ENCODE assay signal across 28 cellular contexts in the genomic region with DNA sequence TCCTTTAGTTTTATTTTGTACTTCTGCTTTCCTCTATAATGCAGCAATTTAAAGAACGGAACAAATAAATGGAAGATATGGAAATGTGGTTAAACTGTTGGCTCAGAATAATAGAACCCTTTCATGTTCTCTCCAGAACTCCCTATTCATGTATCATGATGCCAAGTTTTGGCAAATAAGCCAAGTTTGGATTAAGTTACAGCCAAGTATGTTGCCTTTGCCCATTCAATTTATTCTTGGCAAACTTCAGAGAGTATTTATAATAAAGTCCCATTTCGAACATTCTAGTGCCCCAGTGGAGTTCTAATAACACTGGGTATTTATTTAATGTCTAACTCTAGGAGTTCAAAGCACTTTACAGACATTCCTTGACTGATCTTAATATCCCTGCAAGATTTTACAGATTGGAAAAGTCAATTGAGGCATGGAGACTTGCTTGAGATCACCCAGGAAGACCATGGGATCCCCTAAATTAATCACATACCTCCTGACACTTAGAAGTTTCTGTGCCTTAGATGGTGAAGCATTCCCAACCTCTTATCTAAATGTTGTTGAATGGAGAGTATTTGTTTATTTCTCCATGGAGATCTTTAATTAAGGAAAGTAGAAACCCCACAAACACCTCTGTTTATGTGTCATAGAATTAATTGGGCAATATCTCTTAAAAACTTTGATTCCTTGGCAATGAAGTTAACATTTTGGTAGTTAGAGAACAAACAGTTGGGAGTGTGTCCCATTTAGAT.
DNase-seq lines count a peak whose midpoint lies in the region; ATAC-seq, FAIRE-seq and TF ChIP-seq lines count a peak whose summit lies in the region.
"Had no signal": no experiment of that assay in that cellular context is flagged by ENCODE, and none has a peak within 500 bp of the region (broad histone marks: within the 10 kb centered on the region; RNA-seq: fewer than 3 reads in every experiment).

No MANE protein-coding gene starts in this region.

- no peaks in the 10 kb centered on the region for H3K9me3 ChIP-seq in astrocyte (ENCODE audit: insufficient read depth, low read depth, low read length)
- H3K9me3 ChIP-seq: MG63, spleen, tibial artery had no signal

- H3K4me3 Mint-ChIP-seq in astrocyte (ENCODE audit: unreplicated experiment) (no peak overlapping the region), osteocyte (ENCODE audit: unreplicated experiment) (no peak overlapping the region)
- H3K4me3 Mint-ChIP-seq in activated CD8-positive, alpha-beta T cell treated with anti-CD3 and anti-CD28 coated beads for 36 hours = no peak overlapping the region
- H3K4me3 Mint-ChIP-seq: activated CD4-positive, alpha-beta memory T cell treated with anti-CD3 and anti-CD28 coated beads, Interleukin-2, amount 10 ng/mL, durations not matched to agents 7 days and 5 days; CD4-positive, CD25-positive, alpha-beta regulatory T cell; neural crest cell; WTC11 had no signal

- H3K79me2 ChIP-seq in astrocyte (ENCODE audit: insufficient read depth, low read length) = no peaks in the 10 kb centered on the region

- no peaks in the 10 kb centered on the region for H3K27me3 ChIP-seq in astrocyte (ENCODE audit: insufficient read depth, low read length)
- H3K27me3 ChIP-seq: MG63, tibial artery had no signal

- peaks cover 17% of the 10 kb centered on the region for H3K4me1 ChIP-seq in astrocyte (ENCODE audit: insufficient read depth, low read length)
- H3K4me1 ChIP-seq: spleen had no signal

- H3K4me1 Mint-ChIP-seq in astrocyte (ENCODE audit: low read depth, unreplicated experiment) (peaks cover 22% of the 10 kb centered on the region), osteocyte (ENCODE audit: unreplicated experiment) (peaks cover 54% of the 10 kb centered on the region)
- H3K4me1 Mint-ChIP-seq in activated CD8-positive, alpha-beta T cell treated with anti-CD3 and anti-CD28 coated beads for 36 hours (ENCODE audit: low read depth) = no peaks in the 10 kb centered on the region
- H3K4me1 Mint-ChIP-seq: activated CD4-positive, alpha-beta memory T cell treated with anti-CD3 and anti-CD28 coated beads, Interleukin-2, amount 10 ng/mL, durations not matched to agents 7 days and 5 days; CD4-positive, CD25-positive, alpha-beta regulatory T cell had no signal

- CTCF ChIA-PET in activated CD8-positive, alpha-beta T cell treated with anti-CD3 and anti-CD28 coated beads for 36 hours (lab: Charles Lee) = no interaction called here

- no peak overlapping the region for H2AFZ ChIP-seq in astrocyte (ENCODE audit: low read depth, low read length)

- no peak overlapping the region for H3K4me3 ChIP-seq in astrocyte (ENCODE audit: insufficient read depth, low read depth, low read length)
- H3K4me3 ChIP-seq in fibroblast of the aortic adventitia (ENCODE audit: low read depth, low read length) = no peak overlapping the region
- H3K4me3 ChIP-seq: MG63, spleen, tibial artery had no signal

- DNase-seq in DMS79 treated with DMSO at 0.1 percent for 48 hours (lab: John Stamatoyannopoulos, UW) = peak; percentile 29
- DNase-seq in astrocyte (ENCODE audit: low read depth) = peak; percentile 64
- DNase-seq in fibroblast of the aortic adventitia (ENCODE audit: low read depth) = peak; percentile 73
- no peak for DNase-seq in osteocyte (ENCODE audit: extremely low spot score, unreplicated experiment)
- DNase-seq in activated CD8-positive, alpha-beta T cell treated with anti-CD3 and anti-CD28 coated beads for 36 hours = no peak
- no peak for DNase-seq in cerebellar cortex (ENCODE audit: low spot score)
- DNase-seq in posterior vena cava (ENCODE audit: low spot score) = no peak
- no peak for DNase-seq in NCI-H82 (lab: John Stamatoyannopoulos, UW)
- DNase-seq: amniotic stem cell; CD4-positive, CD25-positive, alpha-beta regulatory T cell; cerebellar nuclear complex; DMS153; erythroblast; GDM1; H7; MG63; NCI-H1436 treated with DMSO at 0.1 percent for 48 hours; NCI-H526 treated with DMSO at 0.1 percent for 48 hours; Right ventricle myocardium superior; spleen; stimulated activated CD4-positive, alpha-beta T cell treated with anti-CD3 and anti-CD28 coated beads, Interleukin-4, amount 100 ng/mL, for 4 hours; stimulated activated naive CD8-positive, alpha-beta T cell treated with anti-CD3 and anti-CD28 coated beads, Interleukin-15, Interleukin-2, amounts not matched to agents 100 U/mL and 50 U/mL, for 24 hours; T1000; tibial artery had no signal

- H3K27ac Mint-ChIP-seq in astrocyte (ENCODE audit: unreplicated experiment) (no peak overlapping the region), osteocyte (ENCODE audit: unreplicated experiment) (peak overlapping the region; percentile 63)
- no peak overlapping the region for H3K27ac Mint-ChIP-seq in activated CD8-positive, alpha-beta T cell treated with anti-CD3 and anti-CD28 coated beads for 36 hours
- H3K27ac Mint-ChIP-seq: activated CD4-positive, alpha-beta memory T cell treated with anti-CD3 and anti-CD28 coated beads, Interleukin-2, amount 10 ng/mL, durations not matched to agents 7 days and 5 days; CD4-positive, CD25-positive, alpha-beta regulatory T cell; WTC11 had no signal

- intact Hi-C loops in activated CD8-positive, alpha-beta T cell treated with anti-CD3 and anti-CD28 coated beads for 36 hours (cut with micrococcal nuclease) = no loop called here
- intact Hi-C loops in posterior vena cava (cut with DNase I) = no loop called here

- peaks cover 4% of the 10 kb centered on the region for H3K27me3 Mint-ChIP-seq in astrocyte (ENCODE audit: low read depth, unreplicated experiment)
- H3K27me3 Mint-ChIP-seq in osteocyte (ENCODE audit: unreplicated experiment) = peaks cover 6% of the 10 kb centered on the region
- H3K27me3 Mint-ChIP-seq in activated CD8-positive, alpha-beta T cell treated with anti-CD3 and anti-CD28 coated beads for 36 hours = peaks cover 15% of the 10 kb centered on the region

- TF ChIP-seq CTCF in astrocyte (IDR thresholded peaks at IDR 0.05; ENCODE audit: insufficient read depth, low read depth, low read length) (no peak), fibroblast of the aortic adventitia (IDR thresholded peaks at IDR 0.05; ENCODE audit: insufficient read depth, low read length) (no peak), osteocyte (IDR thresholded peaks at IDR 0.05) (no peak)
- no peak for TF ChIP-seq CTCF in activated CD8-positive, alpha-beta T cell treated with anti-CD3 and anti-CD28 coated beads for 36 hours (IDR thresholded peaks at IDR 0.05)

- H3K9me3 Mint-ChIP-seq in astrocyte (ENCODE audit: unreplicated experiment) (peaks cover 16% of the 10 kb centered on the region), osteocyte (ENCODE audit: unreplicated experiment) (no peaks in the 10 kb centered on the region)
- H3K9me3 Mint-ChIP-seq in activated CD8-positive, alpha-beta T cell treated with anti-CD3 and anti-CD28 coated beads for 36 hours = no peaks in the 10 kb centered on the region
- H3K9me3 Mint-ChIP-seq: activated CD4-positive, alpha-beta memory T cell treated with anti-CD3 and anti-CD28 coated beads, Interleukin-2, amount 10 ng/mL, durations not matched to agents 7 days and 5 days had no signal

- no peak overlapping the region for H3K9ac ChIP-seq in astrocyte (ENCODE audit: low read length)

- H3K27ac ChIP-seq in astrocyte (ENCODE audit: low read depth, low read length) = peak overlapping the region; percentile 52
- H3K27ac ChIP-seq: spleen had no signal

- POLR2A ChIA-PET in activated CD8-positive, alpha-beta T cell treated with anti-CD3 and anti-CD28 coated beads for 36 hours (lab: Charles Lee) = no interaction called here

- no peaks in the 10 kb centered on the region for H4K20me1 ChIP-seq in astrocyte (ENCODE audit: insufficient read depth, low read length)

- FAIRE-seq in astrocyte (lab: Jason Lieb, UNC) = no peak

- no peak for ATAC-seq in activated CD8-positive, alpha-beta T cell treated with anti-CD3 and anti-CD28 coated beads for 36 hours
- ATAC-seq: left lobe of liver; stimulated activated naive CD8-positive, alpha-beta T cell treated with anti-CD3 and anti-CD28 coated beads, Interleukin-15, Interleukin-2, amounts not matched to agents 100 U/mL and 50 U/mL, for 24 hours; WTC11 had no signal

- H3K36me3 ChIP-seq in astrocyte (ENCODE audit: insufficient read depth, low read length) = no peaks in the 10 kb centered on the region
- H3K36me3 ChIP-seq: MG63, spleen, tibial artery had no signal

- peak overlapping the region; percentile 22 for H3K4me2 ChIP-seq in astrocyte (ENCODE audit: low read length)

- H3K36me3 Mint-ChIP-seq in astrocyte (ENCODE audit: low read depth, unreplicated experiment) (peaks cover 6% of the 10 kb centered on the region), osteocyte (ENCODE audit: unreplicated experiment) (no peaks in the 10 kb centered on the region)
- no peaks in the 10 kb centered on the region for H3K36me3 Mint-ChIP-seq in activated CD8-positive, alpha-beta T cell treated with anti-CD3 and anti-CD28 coated beads for 36 hours (ENCODE audit: low read depth)
- H3K36me3 Mint-ChIP-seq: CD4-positive, CD25-positive, alpha-beta regulatory T cell had no signal

Comparison
In these comparisons a context has a peak if more than half of its experiments do, and no peak if none do; other contexts are left out.
1. DNase-seq: peak in DMS79 treated with DMSO at 0.1 percent for 48 hours (single experiment), astrocyte (single experiment) and fibroblast of the aortic adventitia (single experiment); none in osteocyte (single experiment), activated CD8-positive, alpha-beta T cell treated with anti-CD3 and anti-CD28 coated beads for 36 hours (single experiment), cerebellar cortex (single experiment), posterior vena cava (single experiment) and NCI-H82 (single experiment).